ENCODE assay signal across 8 cellular contexts in the genomic region with DNA sequence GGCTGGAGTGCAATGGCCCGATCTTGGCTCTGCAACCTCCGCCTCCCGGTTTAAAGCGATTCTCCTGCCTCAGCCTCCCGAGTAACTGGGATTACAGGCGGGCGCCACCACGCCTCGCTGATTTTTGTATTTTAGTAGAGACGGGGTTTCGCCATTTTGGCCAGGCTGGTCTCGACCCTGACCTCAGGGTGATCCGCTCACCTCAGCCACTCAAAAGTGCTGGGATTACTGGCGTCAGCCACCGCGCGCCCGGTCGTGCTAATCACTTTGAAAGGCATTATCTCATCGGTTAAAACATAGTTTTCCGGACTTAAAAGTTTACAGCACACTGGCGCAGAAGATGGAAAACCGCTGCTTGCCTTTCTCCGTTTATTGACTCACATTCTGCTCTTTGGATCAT. TPM values are rescaled to one million over a fixed set of nuclear protein-coding genes. Genes with fewer than 3 reads are reported as not detected.
DNase-seq lines count a peak whose midpoint lies in the region; ATAC-seq and TF ChIP-seq lines count a peak whose summit lies in the region.

No MANE protein-coding gene starts in this region.

- H3K27me3 ChIP-seq in Panc1 (ENCODE audit: control insufficient read depth, insufficient read depth, low read length) (no peaks in the 10 kb centered on the region), esophagus muscularis mucosa (no peaks in the 10 kb centered on the region), parathyroid adenoma (ENCODE audit: control insufficient read depth, insufficient read depth, low read length) (no peaks in the 10 kb centered on the region)

- H3K4me1 ChIP-seq in Panc1 (ENCODE audit: control insufficient read depth, insufficient read depth, low read length), result 0 out of 2 replicates have a peak, but pooled peaks cover 3% of the 10 kb centered on the region
- peaks cover 11 to 17% (median 14%) of the 10 kb centered on the region in 4 donors for H3K4me1 ChIP-seq in esophagus muscularis mucosa
- H3K4me1 ChIP-seq in parathyroid adenoma, result no peaks in the 10 kb centered on the region

- H3K27ac Mint-ChIP-seq in Calu3 (ENCODE audit: unreplicated experiment), result no peak overlapping the region

- H3K9ac ChIP-seq in parathyroid adenoma, result no peak overlapping the region

- ATAC-seq in Panc1, result no peak

- BruUV-seq in Calu3 (replicated peaks; lab: Mats Ljungman, UMichigan) (no TSS peak), Panc1 (replicated peaks; lab: Mats Ljungman, UMichigan) (no TSS peak)

- H3K4me2 ChIP-seq in parathyroid adenoma (ENCODE audit: low read length), result peak overlapping the region; percentile 80

- DNase-seq in Calu3 (no peak), Panc1 (ENCODE audit: low read depth, low spot score) (no peak), esophagus muscularis mucosa (ENCODE audit: extremely low spot score) (no peak), NCI-H748 (lab: John Stamatoyannopoulos, UW; ENCODE audit: unreplicated experiment) (no peak), GDM1 (lab: John Stamatoyannopoulos, UW) (no peak), lower leg skin (ENCODE audit: low spot score in 2 of 2) (no peak), GM19240 (ENCODE audit: insufficient read length, low spot score) (no peak)

- 95% methylated on average over 24 of the region's 24 CpGs for WGBS in esophagus muscularis mucosa
- 94 to 95% methylated on average over 24 of the region's 24 CpGs for WGBS in lower leg skin, 2 donors

- H3K27me3 Mint-ChIP-seq in Calu3 (ENCODE audit: unreplicated experiment), result peaks cover 9% of the 10 kb centered on the region

- H3K36me3 Mint-ChIP-seq in Calu3 (ENCODE audit: insufficient read depth, unreplicated experiment), result peaks cover 37% of the 10 kb centered on the region

- TF ChIP-seq POLR2A in esophagus muscularis mucosa (IDR thresholded peaks at IDR 0.05; ENCODE audit: low read depth) (no peak), lower leg skin (IDR thresholded peaks at IDR 0.05) (no peak)

- intact Hi-C loops in Calu3 (cut with micrococcal nuclease; ENCODE audit: unreplicated experiment), result no loop called here
- intact Hi-C loops in Panc1 (cut with micrococcal nuclease; ENCODE audit: unreplicated experiment), result loop anchor here (5.0 kb wide), 1 partner anchor 43 kb away; no protein-coding TSS in a partner anchor
- intact Hi-C loops in esophagus muscularis mucosa (cut with DNase I), result loop anchor here (2.0 kb wide), 1 partner anchor 228 kb away; the partner anchor contains the start of gene FAH
- intact Hi-C loops in lower leg skin (cut with DNase I; ENCODE audit: low total_unique reads), result no loop called here

- no peak for TF ChIP-seq EP300 in esophagus muscularis mucosa (IDR thresholded peaks at IDR 0.05)

- H3K9me3 Mint-ChIP-seq in Calu3 (ENCODE audit: low read depth, unreplicated experiment), result peaks cover 3% of the 10 kb centered on the region

- peak overlapping the region; percentile 92 for H3K27ac ChIP-seq in Panc1 (ENCODE audit: low read length)
- H3K27ac ChIP-seq in esophagus muscularis mucosa (replicated peaks in 1 of 4), result peak overlapping the region; percentile 86 to 96 (median 92)
- peak overlapping the region; percentile 92 for H3K27ac ChIP-seq in parathyroid adenoma

- peak overlapping the region; percentile 96 for H2AFZ ChIP-seq in parathyroid adenoma

- H3K4me3 Mint-ChIP-seq in Calu3 (ENCODE audit: low read depth, unreplicated experiment), result peak overlapping the region; percentile 100

- CTCF ChIA-PET in Calu3 (lab: Charles Lee) (no interaction called here), Panc1 (lab: Charles Lee) (no interaction called here)

- H3K36me3 ChIP-seq in Panc1 (ENCODE audit: control insufficient read depth, insufficient read depth, low read length) (peaks cover 2% of the 10 kb centered on the region), esophagus muscularis mucosa (peaks cover 0 to 20% (median 7%) of the 10 kb centered on the region in 4 donors), parathyroid adenoma (ENCODE audit: control insufficient read depth, insufficient read depth, low read length) (no peaks in the 10 kb centered on the region)

- H3K79me2 ChIP-seq in parathyroid adenoma, result no peaks in the 10 kb centered on the region

- in situ Hi-C loops in Panc1 (cut with HindIII; ENCODE audit: low pct_unique_long_range_greater_than_20kb, low sequenced_read_pairs), result no loop called here

- H3K4me1 Mint-ChIP-seq in Calu3 (ENCODE audit: low read depth, unreplicated experiment), result peaks cover 10% of the 10 kb centered on the region

- no peak for TF ChIP-seq CTCF in Calu3 (IDR thresholded peaks at IDR 0.05; ENCODE audit: unreplicated experiment)
- TF ChIP-seq CTCF in Panc1 (IDR thresholded peaks at IDR 0.05), result no peak
- TF ChIP-seq CTCF in esophagus muscularis mucosa (IDR thresholded peaks at IDR 0.05), result no peak
- no peak for TF ChIP-seq CTCF in parathyroid adenoma (IDR thresholded peaks at IDR 0.05)
- TF ChIP-seq CTCF in lower leg skin (IDR thresholded peaks at IDR 0.05), result no peak

- peaks cover 23% of the 10 kb centered on the region for H3K9me3 ChIP-seq in Panc1 (ENCODE audit: control insufficient read depth, insufficient read depth, low read depth, low read length)
- peaks cover 0 to 26% (median 20%) of the 10 kb centered on the region in 4 donors for H3K9me3 ChIP-seq in esophagus muscularis mucosa
- no peaks in the 10 kb centered on the region for H3K9me3 ChIP-seq in parathyroid adenoma (ENCODE audit: control insufficient read depth, low read length)

- H3K4me3 ChIP-seq in Panc1 (ENCODE audit: low read depth in 2 of 2, low read length in 2 of 2), result peak overlapping the region; percentile 97
- peak overlapping the region; percentile 65 to 90 (median 86) for H3K4me3 ChIP-seq in esophagus muscularis mucosa
- peak overlapping the region; percentile 88 for H3K4me3 ChIP-seq in parathyroid adenoma (ENCODE audit: low read depth, low read length)
- no peak overlapping the region for H3K4me3 ChIP-seq in lower leg skin (ENCODE audit: low read depth, poor library complexity, severe bottlenecking)

- POLR2A ChIA-PET in Panc1 (lab: Charles Lee), result no interaction called here

RNA-seq across cellular contexts. Expression of gene MTHFS, which starts 27.6 kb away (rescaled TPM):
- 66.7 and 68.0 TPM in 2 replicates for total RNA-seq in Calu3 (2022)
- 50.0 TPM for total RNA-seq in Panc1 (2021; ENCODE audit: unreplicated experiment)
- 48.5 TPM for polyA plus RNA-seq in Panc1 (2012; ENCODE audit: insufficient read length)
- total RNA-seq in esophagus muscularis mucosa, result 10 to 100 TPM in 2 of 4 donors, 1 to 10 TPM in 2; 8.8 to 21.2 (median 13.1) TPM
- 10 to 100 TPM in 2 of 4 donors, 1 to 10 TPM in 2; 3.9 to 11.8 (median 10.1) TPM for total RNA-seq in lower leg skin

RNA-seq across cellular contexts. Expression of gene BCL2A1, which starts 46.6 kb away (rescaled TPM):
- not detected in 2 replicates for total RNA-seq in Calu3 (2022)
- 4.7 TPM for total RNA-seq in Panc1 (2021; ENCODE audit: unreplicated experiment)
- 0.52 TPM for polyA plus RNA-seq in Panc1 (2012; ENCODE audit: insufficient read length)
- total RNA-seq in esophagus muscularis mucosa, result 10 to 100 TPM in 1 of 4 donors, not detected in 3; 16.2 TPM
- total RNA-seq in lower leg skin, result 1 to 10 TPM in 1 of 4 donors, under 1 TPM in 1, not detected in 2; 0.84 to 1.3 TPM

Comparison
In these comparisons a context has a peak if more than half of its experiments do, and no peak if none do; other contexts are left out.
1. intact Hi-C loops: an anchor here in Panc1 (5.0 kb wide) and esophagus muscularis mucosa (2.0 kb wide); none called in Calu3 and lower leg skin.